Comparison of ENCODE assay signal across 12 cellular contexts in the genomic region with DNA sequence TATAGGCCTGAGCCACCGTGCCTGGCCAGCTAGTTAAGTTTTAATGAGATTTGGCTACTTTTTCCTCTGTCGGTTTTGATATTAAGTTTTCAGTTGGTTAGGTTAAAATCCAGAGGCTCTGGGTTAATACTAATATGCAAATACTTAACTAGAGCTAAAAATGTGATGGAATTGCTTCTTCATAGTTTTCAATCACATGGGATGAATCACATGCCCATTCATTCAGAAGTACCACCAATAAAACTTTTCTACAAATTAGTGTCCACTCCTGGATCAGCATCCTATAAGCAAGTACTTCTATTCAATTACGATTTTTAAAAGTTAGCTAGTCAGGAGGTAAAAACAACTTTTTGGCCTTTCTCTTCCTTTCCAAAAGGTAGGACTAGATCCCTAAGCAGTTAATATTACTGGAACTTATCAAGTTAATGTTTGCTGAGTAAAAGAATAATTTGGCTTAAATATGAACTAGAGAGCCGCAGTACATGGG. TPM values are rescaled to one million over a fixed set of nuclear protein-coding genes. Genes with fewer than 3 reads are reported as not detected.
A peak's percentile ranks its signal among the peaks of the same experiment; 100 is the strongest.
DNase-seq lines count a peak whose midpoint lies in the region; ATAC-seq, FAIRE-seq and TF ChIP-seq lines count a peak whose summit lies in the region.
"Had no signal": no experiment of that assay in that cellular context is flagged by ENCODE, and none has a peak within 500 bp of the region (broad histone marks: within the 10 kb centered on the region; RNA-seq: fewer than 3 reads in every experiment).

No MANE protein-coding gene starts in this region.

- intact Hi-C loops in K562 (cut with micrococcal nuclease): no loop called here
- intact Hi-C loops in left lung (cut with DNase I): no loop called here

- WGBS in K562 (ENCODE audit: insufficient coverage, low coverage, missing lambda C conversion rate): 55% methylated on average over 4 of the region's 4 CpGs

- POLR2A ChIA-PET in K562 (lab: Yijun Ruan, JAX): interaction anchor here (0.9 kb wide), 1 partner anchor 16 kb away, joined by 5 read pairs; no protein-coding TSS in a partner anchor

- no peak for TF ChIP-seq POLR2A in K562 (conservative IDR thresholded peaks at IDR 0.05)

- H3K27me3 ChIP-seq in K562 (ENCODE audit: control insufficient read depth in 2 of 2, insufficient read depth in 2 of 2, low read length in 2 of 2) (no peaks in the 10 kb centered on the region), left lung (no peaks in the 10 kb centered on the region), skeletal muscle satellite cell (ENCODE audit: control insufficient read depth, insufficient read depth, low read length) (no peaks in the 10 kb centered on the region)
- H3K27me3 ChIP-seq: BLaER1 had no signal

- peak overlapping the region; percentile 86 for H3K27ac ChIP-seq in C4-2B
- H3K27ac ChIP-seq in K562 (ENCODE audit: extremely low read depth, low read depth, low read length): peak overlapping the region; percentile 46; the same call in 1 of the 3 replicates
- H3K27ac ChIP-seq in left lung: peak overlapping the region; percentile 68 to 89
- H3K27ac ChIP-seq: BLaER1 had no signal

- peaks cover 3% of the 10 kb centered on the region for H3K9me1 ChIP-seq in K562 (ENCODE audit: control insufficient read depth, insufficient read depth, low read length)

- ATAC-seq in K562 (no peak), left lung (no peak), esophagus mucosa (no peak)
- ATAC-seq: T-cell had no signal

- BruUV-seq in K562 (replicated peaks; lab: Mats Ljungman, UMichigan): no TSS peak

- DNase-seq in K562 (ENCODE audit: extremely low read depth in 1 of 4, low spot score in 3 of 4) (no peak), left lung (no peak), mesenteric fat pad (ENCODE audit: low spot score) (no peak), NCI-H82 treated with DMSO at 0.1 percent for 48 hours (lab: John Stamatoyannopoulos, UW; ENCODE audit: unreplicated experiment) (no peak)
- DNase-seq in stimulated activated CD4-positive, alpha-beta T cell treated with anti-CD3 and anti-CD28 coated beads, Interleukin-4, amount 100 ng/mL, for 24 hours: no peak
- DNase-seq: activated CD4-positive, alpha-beta T cell treated with anti-CD3 and anti-CD28 coated beads, Interleukin-2, amount 50 U/mL, for 4 hours; activated effector memory CD4-positive, alpha-beta T cell treated with Interleukin-2 at 50 U/mL for 16 hours; T-cell had no signal

- H4K20me1 ChIP-seq in K562 (replicated peaks; ENCODE audit: control insufficient read depth, insufficient read depth, low read length): no peaks in the 10 kb centered on the region

- FAIRE-seq in K562 (lab: Jason Lieb, UNC): no peak

- TF ChIP-seq EP300 in K562 (IDR thresholded peaks at IDR 0.05; ENCODE audit: low read length): no peak

- TF ChIP-seq CTCF in C4-2B (conservative IDR thresholded peaks at IDR 0.05): no peak
- TF ChIP-seq CTCF in K562 (IDR thresholded peaks at IDR 0.05 in 2 of 3, conservative IDR thresholded peaks at IDR 0.05 in 1 of 3; ENCODE audit: insufficient read depth in 2 of 3, low read depth in 1 of 3, low read length in 3 of 3): no peak
- no peak for TF ChIP-seq CTCF in left lung (IDR thresholded peaks at IDR 0.05)

- peak overlapping the region; percentile 92 for H2AFZ ChIP-seq in K562 (ENCODE audit: low read depth, low read length)

- H3K4me2 ChIP-seq in K562 (ENCODE audit: insufficient read depth, low read length) (peak overlapping the region; percentile 84; the same call in 1 of the 2 replicates), skeletal muscle satellite cell (ENCODE audit: low read length) (peak overlapping the region; percentile 75)
- H3K4me2 ChIP-seq: BLaER1 had no signal

- H3K36me3 ChIP-seq in K562 (ENCODE audit: control insufficient read depth, insufficient read depth, low read length) (peaks cover 8% of the 10 kb centered on the region; the same call in 1 of the 3 replicates), left lung (peaks cover 0 to 19% of the 10 kb centered on the region in 2 donors), skeletal muscle satellite cell (ENCODE audit: insufficient read depth, low read length) (peaks cover 8% of the 10 kb centered on the region)

- CTCF ChIA-PET in K562 (lab: Yijun Ruan, JAX; ENCODE audit: low intra/inter-chr PET ratio): no interaction called here

- H3K9me3 ChIP-seq in K562 (replicated peaks; ENCODE audit: control insufficient read depth, insufficient read depth, low read depth, low read length) (no peaks in the 10 kb centered on the region), left lung (no peaks in the 10 kb centered on the region), skeletal muscle satellite cell (replicated peaks; ENCODE audit: low read length) (no peaks in the 10 kb centered on the region)
- H3K9me3 ChIP-seq: BLaER1 had no signal

- no peak for TF ChIP-seq RAD21 in K562 (CRISPR knock-in tag; conservative IDR thresholded peaks at IDR 0.05 in 1 of 2, IDR thresholded peaks at IDR 0.05 in 1 of 2)

- H3K4me1 ChIP-seq in K562 (replicated peaks in 1 of 2; ENCODE audit: control insufficient read depth in 2 of 2, insufficient read depth in 2 of 2, low read length in 2 of 2) (peaks cover 17 to 18% of the 10 kb centered on the region in 2 experiments; a peak in 4 of 5 replicates), left lung (peaks cover 13 to 41% of the 10 kb centered on the region in 2 donors), skeletal muscle satellite cell (ENCODE audit: control insufficient read depth, insufficient read depth, low read length) (peaks cover 14% of the 10 kb centered on the region)

- H3K4me3 ChIP-seq in K562: peak overlapping the region; percentile 33
- peak overlapping the region in 1 of 2 donors; percentile 33 for H3K4me3 ChIP-seq in left lung
- H3K4me3 ChIP-seq in skeletal muscle satellite cell (ENCODE audit: low read length): no peak overlapping the region
- H3K4me3 ChIP-seq: BLaER1 had no signal

- peaks cover 12% of the 10 kb centered on the region; the same call in 2 of the 3 replicates for H3K79me2 ChIP-seq in K562 (ENCODE audit: control insufficient read depth, insufficient read depth, low read length)

- in situ Hi-C loops in K562 (cut with MboI): no loop called here

- H3K9ac ChIP-seq in K562 (ENCODE audit: insufficient read depth in 1 of 2, low read depth in 2 of 2, low read length in 2 of 2): peak overlapping the region in 1 of 2 experiments; percentile 49; a peak in 1 of 4 replicates
- H3K9ac ChIP-seq in skeletal muscle satellite cell (ENCODE audit: low read depth, low read length): no peak overlapping the region
- H3K9ac ChIP-seq: BLaER1 had no signal

TF ChIP-seq in K562, 482 proteins besides CTCF, POLR2A, EP300 and RAD21:
- TF ChIP-seq MYNN (IDR thresholded peaks at IDR 0.05) (no peak), MYNN (CRISPR knock-in tag; IDR thresholded peaks at IDR 0.05) (no peak), SMARCA4 (IDR thresholded peaks at IDR 0.05) (no peak), MAZ (CRISPR knock-in tag; conservative IDR thresholded peaks at IDR 0.05 in 1 of 2, IDR thresholded peaks at IDR 0.05 in 1 of 2) (no peak), SRF (CRISPR knock-in tag; IDR thresholded peaks at IDR 0.05) (peak in 1 of 2 experiments; percentile 79; a peak in 1 of 4 replicates)

RNA-seq across cellular contexts. Expression of a gene that starts 4.3 kb away (rescaled TPM):
- total RNA-seq in K562 (2011; cell fraction: chromatin; rRNA removed; ENCODE audit: low replicate concordance): 3.4 and 5.5 TPM in 2 replicates
- 2.0 and 3.3 TPM in 2 replicates for total RNA-seq in K562 (2011; cell fraction: nucleolus; rRNA removed)
- total RNA-seq in K562 (2011; cell fraction: nucleoplasm; rRNA removed): 4.3 and 5.3 TPM in 2 replicates
- total RNA-seq in K562 (2014; rRNA removed): 2.0 and 3.6 TPM in 2 replicates
- 6.0 and 7.1 TPM in 2 replicates for total RNA-seq in K562 (2014; rRNA removed; fragmentation: Illumina TruSeq; extraction: Trizol)
- 5.2 and 5.6 TPM in 2 replicates for total RNA-seq in K562 (2015; rRNA removed; fragmentation: Illumina TruSeq; extraction: Trizol)
- 6.9 and 9.6 TPM in 2 replicates for total RNA-seq in K562 (2021)
- 5.3 and 8.8 TPM in 2 replicates for polyA plus RNA-seq in K562 (2011; rRNA removed)
- polyA plus RNA-seq in K562 (2011; cell fraction: cytosol; rRNA removed): 2.4 and 7.4 TPM in 2 replicates
- 2.3 and 5.0 TPM in 2 replicates for polyA plus RNA-seq in K562 (2011; cell fraction: nucleus; rRNA removed)
- polyA plus RNA-seq in K562 (2012): 4.1 and 5.2 TPM in 2 replicates
- 9.3 and 11.1 TPM in 2 replicates for polyA plus RNA-seq in K562 (2014; fragmentation: Illumina TruSeq; extraction: Trizol)
- 1 to 10 TPM; 1.1 to 1.6 TPM for polyA plus RNA-seq in K562 (2014; fragmentation: Nextera tagmentation; extraction: Ambion mirVana)
- polyA plus RNA-seq in K562 (2014; rRNA removed): 5.8 and 8.9 TPM in 2 replicates
- 10.0 and 13.9 TPM in 2 replicates for polyA minus RNA-seq in K562 (2011; rRNA and poly(A)+ RNA removed)
- polyA minus RNA-seq in K562 (2011; cell fraction: cytosol; rRNA and poly(A)+ RNA removed): 4.1 and 7.8 TPM in 2 replicates
- 0.94 and 4.9 TPM in 2 replicates for polyA minus RNA-seq in K562 (2011; cell fraction: nucleus; rRNA and poly(A)+ RNA removed)
- total RNA-seq in left lung: 10 to 100 TPM; 20.9 to 25.1 TPM
- 8.7 and 9.6 TPM in 2 replicates for total RNA-seq in skeletal muscle satellite cell (2012; rRNA removed)
- 7.3 TPM for total RNA-seq in esophagus mucosa
- 30.5 TPM for total RNA-seq in mesenteric fat pad

RNA-seq across cellular contexts. Expression of a gene that starts 50.9 kb away (rescaled TPM):
- total RNA-seq in K562 (2011; cell fraction: chromatin; rRNA removed; ENCODE audit: low replicate concordance): 44.7 and 71.6 TPM in 2 replicates
- 40.5 and 43.9 TPM in 2 replicates for total RNA-seq in K562 (2011; cell fraction: nucleolus; rRNA removed)
- 40.6 and 42.3 TPM in 2 replicates for total RNA-seq in K562 (2011; cell fraction: nucleoplasm; rRNA removed)
- total RNA-seq in K562 (2014; rRNA removed) (22.9 and 36.6 TPM in 2 replicates), K562 (2014; rRNA removed; fragmentation: Illumina TruSeq; extraction: Trizol) (12.9 and 14.2 TPM in 2 replicates), K562 (2015; rRNA removed; fragmentation: Illumina TruSeq; extraction: Trizol) (16.9 and 17.4 TPM in 2 replicates), K562 (2021) (12.5 and 14.5 TPM in 2 replicates), left lung (10 to 100 TPM; 20.6 to 25.4 TPM), esophagus mucosa (16.3 TPM), mesenteric fat pad (19.9 TPM)
- polyA plus RNA-seq in K562 (2011; rRNA removed) (18.7 and 19.0 TPM in 2 replicates), K562 (2014; fragmentation: Illumina TruSeq; extraction: Trizol) (10.6 and 13.7 TPM in 2 replicates), K562 (2014; fragmentation: Nextera tagmentation; extraction: Ambion mirVana) (1 to 10 TPM; 3.9 to 4.3 TPM), K562 (2014; rRNA removed) (15.8 and 16.5 TPM in 2 replicates)
- 9.3 and 13.3 TPM in 2 replicates for polyA plus RNA-seq in K562 (2011; cell fraction: cytosol; rRNA removed)
- polyA plus RNA-seq in K562 (2011; cell fraction: nucleus; rRNA removed): 32.8 and 34.6 TPM in 2 replicates
- 19.4 and 20.3 TPM in 2 replicates for polyA plus RNA-seq in K562 (2012)
- 25.6 and 34.4 TPM in 2 replicates for polyA minus RNA-seq in K562 (2011; rRNA and poly(A)+ RNA removed)
- polyA minus RNA-seq in K562 (2011; cell fraction: cytosol; rRNA and poly(A)+ RNA removed): 6.0 and 10.2 TPM in 2 replicates
- polyA minus RNA-seq in K562 (2011; cell fraction: nucleus; rRNA and poly(A)+ RNA removed): 40.4 and 61.9 TPM in 2 replicates
- total RNA-seq in skeletal muscle satellite cell (2012; rRNA removed): 20.8 and 28.2 TPM in 2 replicates
